ENCODE assay signal across 17 cellular contexts in genomic region chr2:50872543-50872942, GRCh38.
"Had no signal": no experiment of that assay in that cellular context is flagged by ENCODE, and none has a peak within 500 bp of the region (broad histone marks: within the 10 kb centered on the region; RNA-seq: fewer than 3 reads in every experiment).

No MANE protein-coding gene starts in this region.

- H3K4me3 ChIP-seq: esophagus muscularis mucosa, hepatocyte, left ventricle myocardium inferior, mucosa of descending colon, right atrium auricular region, tibial artery, uterus had no signal

- H3K27ac Mint-ChIP-seq: activated CD4-positive, alpha-beta T cell treated with anti-CD3 and anti-CD28 coated beads, Interleukin-2, amount 10 ng/mL, durations not matched to agents 7 days and 5 days; activated naive CD8-positive, alpha-beta T cell treated with anti-CD3 and anti-CD28 coated beads, Interleukin-2, amount 10 ng/mL, durations not matched to agents 7 days and 5 days; naive thymus-derived CD4-positive, alpha-beta T cell; stimulated activated memory B cell treated with anti-CD40 and anti-IgM and Interleukin-4, amounts not matched to agents 10 μg/mL and 1 μg/mL and 100 μg/mL, for 72 hours; T-helper 2 cell treated with Interferon-gamma antibody and Interleukin-4, amounts not matched to agents 5 μg/mL and 100 μg/mL, for 36 hours had no signal

- H3K4me2 ChIP-seq: hepatocyte had no signal

- ATAC-seq: mucosa of descending colon; naive thymus-derived CD4-positive, alpha-beta T cell; stimulated activated memory B cell treated with anti-CD40 and anti-IgM and Interleukin-4, amounts not matched to agents 10 μg/mL and 1 μg/mL and 100 μg/mL, for 72 hours had no signal

- H2AFZ ChIP-seq: hepatocyte had no signal

- H3K4me1 ChIP-seq: esophagus muscularis mucosa, left ventricle myocardium inferior, right atrium auricular region, tibial artery, uterus had no signal

- H3K4me3 Mint-ChIP-seq: activated CD4-positive, alpha-beta T cell treated with anti-CD3 and anti-CD28 coated beads, Interleukin-2, amount 10 ng/mL, durations not matched to agents 7 days and 5 days; activated naive CD8-positive, alpha-beta T cell treated with anti-CD3 and anti-CD28 coated beads, Interleukin-2, amount 10 ng/mL, durations not matched to agents 7 days and 5 days; naive thymus-derived CD4-positive, alpha-beta T cell; stimulated activated memory B cell treated with anti-CD40 and anti-IgM and Interleukin-4, amounts not matched to agents 10 μg/mL and 1 μg/mL and 100 μg/mL, for 72 hours; T-helper 2 cell treated with Interferon-gamma antibody and Interleukin-4, amounts not matched to agents 5 μg/mL and 100 μg/mL, for 36 hours had no signal

- DNase-seq: activated CD4-positive, alpha-beta T cell treated with anti-CD3 and anti-CD28 coated beads, Interleukin-2, amount 10 ng/mL, durations not matched to agents 7 days and 5 days; activated CD8-positive, alpha-beta memory T cell treated with anti-CD3 and anti-CD28 coated beads for 24 hours; activated naive CD4-positive, alpha-beta T cell; activated naive CD8-positive, alpha-beta T cell treated with anti-CD3 and anti-CD28 coated beads, Interleukin-2, amount 10 ng/mL, durations not matched to agents 7 days and 5 days; kidney; left ventricle myocardium inferior; mucosa of descending colon; naive thymus-derived CD4-positive, alpha-beta T cell; posterior cingulate gyrus; stimulated activated CD4-positive, alpha-beta T cell treated with anti-CD3 and anti-CD28 coated beads, Interleukin-2, amount 100 ng/mL, for 48 hours; tibial artery; uterus had no signal

- H3K27ac ChIP-seq: esophagus muscularis mucosa, hepatocyte, left ventricle myocardium inferior, right atrium auricular region, tibial artery, uterus had no signal

- H3K9me3 ChIP-seq: esophagus muscularis mucosa, left ventricle myocardium inferior, mucosa of descending colon, right atrium auricular region, tibial artery, uterus had no signal

- H3K36me3 ChIP-seq: esophagus muscularis mucosa, left ventricle myocardium inferior, right atrium auricular region, tibial artery, uterus had no signal

- H3K27me3 Mint-ChIP-seq: activated CD4-positive, alpha-beta T cell treated with anti-CD3 and anti-CD28 coated beads, Interleukin-2, amount 10 ng/mL, durations not matched to agents 7 days and 5 days; activated naive CD8-positive, alpha-beta T cell treated with anti-CD3 and anti-CD28 coated beads, Interleukin-2, amount 10 ng/mL, durations not matched to agents 7 days and 5 days; naive thymus-derived CD4-positive, alpha-beta T cell; stimulated activated memory B cell treated with anti-CD40 and anti-IgM and Interleukin-4, amounts not matched to agents 10 μg/mL and 1 μg/mL and 100 μg/mL, for 72 hours had no signal

- H3K4me1 Mint-ChIP-seq: activated CD4-positive, alpha-beta T cell treated with anti-CD3 and anti-CD28 coated beads, Interleukin-2, amount 10 ng/mL, durations not matched to agents 7 days and 5 days; activated naive CD8-positive, alpha-beta T cell treated with anti-CD3 and anti-CD28 coated beads, Interleukin-2, amount 10 ng/mL, durations not matched to agents 7 days and 5 days; naive thymus-derived CD4-positive, alpha-beta T cell; stimulated activated memory B cell treated with anti-CD40 and anti-IgM and Interleukin-4, amounts not matched to agents 10 μg/mL and 1 μg/mL and 100 μg/mL, for 72 hours had no signal

- H3K79me2 ChIP-seq: hepatocyte had no signal

- H3K36me3 Mint-ChIP-seq: activated naive CD8-positive, alpha-beta T cell treated with anti-CD3 and anti-CD28 coated beads, Interleukin-2, amount 10 ng/mL, durations not matched to agents 7 days and 5 days; naive thymus-derived CD4-positive, alpha-beta T cell; stimulated activated memory B cell treated with anti-CD40 and anti-IgM and Interleukin-4, amounts not matched to agents 10 μg/mL and 1 μg/mL and 100 μg/mL, for 72 hours had no signal

- H3K27me3 ChIP-seq: esophagus muscularis mucosa, hepatocyte, right atrium auricular region, tibial artery, uterus had no signal
